Comparison of ENCODE assay signal across 13 cellular contexts in the genomic region with DNA sequence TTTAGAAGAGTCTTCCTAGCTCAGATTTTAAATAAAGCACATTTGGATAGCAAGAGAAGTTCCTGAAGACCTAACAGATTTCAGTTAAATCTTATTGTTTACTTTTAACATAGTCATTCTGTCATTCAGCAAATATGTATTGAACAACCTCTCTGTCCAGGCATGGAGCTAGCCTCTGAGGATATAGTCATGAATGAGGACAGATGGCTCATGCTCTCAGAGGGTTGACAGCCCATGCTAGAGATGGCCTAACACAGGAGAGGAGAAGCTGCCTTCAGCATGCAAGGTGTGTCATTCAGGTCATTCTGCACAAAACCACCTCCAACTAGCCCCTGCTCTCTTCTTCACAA. TPM values are rescaled to one million over a fixed set of nuclear protein-coding genes. Genes with fewer than 3 reads are reported as not detected.
A peak's percentile ranks its signal among the peaks of the same experiment; 100 is the strongest.
DNase-seq lines count a peak whose midpoint lies in the region; ATAC-seq, FAIRE-seq and TF ChIP-seq lines count a peak whose summit lies in the region.
"Had no signal": no experiment of that assay in that cellular context is flagged by ENCODE, and none has a peak within 500 bp of the region (broad histone marks: within the 10 kb centered on the region; RNA-seq: fewer than 3 reads in every experiment).

No MANE protein-coding gene starts in this region.

- H3K9me3 ChIP-seq in colonic mucosa (no peaks in the 10 kb centered on the region), sigmoid colon (no peaks in the 10 kb centered on the region)
- H3K9me3 ChIP-seq: gastrocnemius medialis, MG63, spleen had no signal

- no peak overlapping the region for H3K9ac ChIP-seq in colonic mucosa (ENCODE audit: low read depth in 2 of 2, low read length in 2 of 2)

- H3K4me3 ChIP-seq in colonic mucosa = no peak overlapping the region
- no peak overlapping the region for H3K4me3 ChIP-seq in sigmoid colon
- H3K4me3 ChIP-seq: gastrocnemius medialis, MG63, spleen had no signal

- no peak for TF ChIP-seq POLR2A in sigmoid colon (IDR thresholded peaks at IDR 0.05)

- H3K36me3 ChIP-seq in colonic mucosa (no peaks in the 10 kb centered on the region), sigmoid colon (no peaks in the 10 kb centered on the region)
- H3K36me3 ChIP-seq: gastrocnemius medialis, spleen had no signal

- intact Hi-C loops in colonic mucosa (cut with DNase I) (loop anchor here (10.0 kb wide), 1 partner anchor 134 kb away; no protein-coding TSS in a partner anchor), sigmoid colon (cut with DNase I) (no loop called here)

- H3K27me3 ChIP-seq in colonic mucosa (peaks cover 6% of the 10 kb centered on the region), sigmoid colon (peaks cover 0 to under 1% (median 0%) of the 10 kb centered on the region in 3 donors)
- H3K27me3 ChIP-seq: MG63 had no signal

- H3K4me1 ChIP-seq in colonic mucosa (no peaks in the 10 kb centered on the region), sigmoid colon (peaks cover 3 to 56% (median 38%) of the 10 kb centered on the region in 4 donors)
- H3K4me1 ChIP-seq: gastrocnemius medialis had no signal

- ATAC-seq in HG02588 (IDR thresholded peaks at IDR 0.05; ENCODE audit: unreplicated experiment) = no peak
- no peak for ATAC-seq in left lobe of liver
- ATAC-seq: gastrocnemius medialis had no signal

- TF ChIP-seq CTCF in colonic mucosa (IDR thresholded peaks at IDR 0.05) (no peak), sigmoid colon (IDR thresholded peaks at IDR 0.05) (no peak)

- H3K27ac ChIP-seq in colonic mucosa (no peak overlapping the region), sigmoid colon (peak overlapping the region in 3 of 4 donors; percentile 58 to 86 (median 85))
- H3K27ac ChIP-seq: gastrocnemius medialis, spleen had no signal

- DNase-seq in DMS153 (lab: John Stamatoyannopoulos, UW) (peak; percentile 40), DMS153 treated with DMSO at 0.1 percent for 48 hours (lab: John Stamatoyannopoulos, UW; ENCODE audit: unreplicated experiment) (no peak), NCI-H226 (peak; percentile 48), colonic mucosa (peak; percentile 28), sigmoid colon (no peak), GM19239 (ENCODE audit: insufficient read length, low spot score) (no peak), left lobe of liver (ENCODE audit: low spot score) (no peak)
- DNase-seq: 8988T, gastrocnemius medialis, MG63, NCI-H748 treated with DMSO at 0.1 percent for 48 hours, spleen had no signal

- no peak for FAIRE-seq in GM19239 (lab: Jason Lieb, UNC)

- no peak for TF ChIP-seq EP300 in sigmoid colon (IDR thresholded peaks at IDR 0.05)

RNA-seq across cellular contexts. Expression of a gene that starts 6.2 kb away (rescaled TPM):
- total RNA-seq in colonic mucosa (1 to 10 TPM in 1 of 2 donors, under 1 TPM in 1; 0.27 to 3.1 TPM), sigmoid colon (10 to 100 TPM; 38.9 to 61.1 (median 48.9) TPM), left lobe of liver (5.8 TPM)
- polyA plus RNA-seq in sigmoid colon = 1 to 10 TPM in 1 of 3 donors, under 1 TPM in 2; 0.23 to 2.4 (median 0.60) TPM

Comparison
In these comparisons a context has a peak if more than half of its experiments do, and no peak if none do; other contexts are left out.
1. DNase-seq: peak in DMS153 (single experiment), NCI-H226 (single experiment) and colonic mucosa (single experiment); none in DMS153 treated with DMSO at 0.1 percent for 48 hours (single experiment), sigmoid colon (single experiment), GM19239 (single experiment) and left lobe of liver (single experiment).